1 cellular context compared by ENCODE assay signal in the genomic region with DNA sequence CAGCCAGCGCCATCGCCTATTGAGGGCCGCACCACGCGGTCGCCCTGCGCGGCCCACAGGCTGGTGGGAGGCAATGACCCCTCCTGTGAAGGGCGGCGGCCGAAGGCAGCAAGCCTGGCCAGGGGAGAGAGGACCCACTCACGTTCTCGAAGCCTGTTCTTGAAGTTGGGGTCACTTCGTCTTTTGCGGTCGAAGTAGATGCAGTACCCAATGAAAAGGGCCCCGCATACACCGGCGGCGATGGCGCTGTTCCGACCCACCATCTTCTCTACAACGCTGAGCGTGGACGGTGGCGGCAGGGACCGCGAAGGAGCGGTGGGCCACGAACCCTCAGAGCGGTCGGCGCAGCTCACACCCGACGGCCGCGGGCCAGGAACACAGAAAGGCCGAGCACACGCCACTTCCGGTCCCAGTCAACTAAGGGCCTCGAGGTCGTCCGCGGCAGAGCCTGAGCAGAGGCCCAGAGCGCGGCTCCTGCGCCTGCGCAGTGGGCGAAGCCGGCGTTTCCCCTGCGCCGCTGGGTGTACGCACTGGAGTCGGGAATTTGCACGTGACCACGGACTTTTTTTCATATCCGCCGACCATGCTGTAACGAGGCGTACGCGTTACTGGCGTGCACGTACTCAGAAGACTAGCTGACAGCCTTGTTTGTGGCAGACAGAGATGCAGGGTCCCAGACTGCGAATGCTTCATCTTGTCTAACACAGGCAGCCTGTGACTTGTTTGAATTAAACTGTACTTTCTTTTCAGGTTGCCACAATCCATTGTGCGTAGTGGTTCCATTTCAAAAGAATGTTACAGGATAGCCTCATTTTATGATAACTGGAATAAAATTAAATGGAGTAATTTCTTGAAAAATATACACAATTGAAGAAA.
TF ChIP-seq lines count a peak whose summit lies in the region.

A gene (minus strand): TSS at position 385 of the 876 bp plus-strand sequence. CDS start 122 bp downstream, at position 263.

TF ChIP-seq in HepG2, 621 proteins besides CTCF, POLR2A, EP300 and RAD21 (continued from another document and continues in another):
- TF ChIP-seq, protein P1, sequence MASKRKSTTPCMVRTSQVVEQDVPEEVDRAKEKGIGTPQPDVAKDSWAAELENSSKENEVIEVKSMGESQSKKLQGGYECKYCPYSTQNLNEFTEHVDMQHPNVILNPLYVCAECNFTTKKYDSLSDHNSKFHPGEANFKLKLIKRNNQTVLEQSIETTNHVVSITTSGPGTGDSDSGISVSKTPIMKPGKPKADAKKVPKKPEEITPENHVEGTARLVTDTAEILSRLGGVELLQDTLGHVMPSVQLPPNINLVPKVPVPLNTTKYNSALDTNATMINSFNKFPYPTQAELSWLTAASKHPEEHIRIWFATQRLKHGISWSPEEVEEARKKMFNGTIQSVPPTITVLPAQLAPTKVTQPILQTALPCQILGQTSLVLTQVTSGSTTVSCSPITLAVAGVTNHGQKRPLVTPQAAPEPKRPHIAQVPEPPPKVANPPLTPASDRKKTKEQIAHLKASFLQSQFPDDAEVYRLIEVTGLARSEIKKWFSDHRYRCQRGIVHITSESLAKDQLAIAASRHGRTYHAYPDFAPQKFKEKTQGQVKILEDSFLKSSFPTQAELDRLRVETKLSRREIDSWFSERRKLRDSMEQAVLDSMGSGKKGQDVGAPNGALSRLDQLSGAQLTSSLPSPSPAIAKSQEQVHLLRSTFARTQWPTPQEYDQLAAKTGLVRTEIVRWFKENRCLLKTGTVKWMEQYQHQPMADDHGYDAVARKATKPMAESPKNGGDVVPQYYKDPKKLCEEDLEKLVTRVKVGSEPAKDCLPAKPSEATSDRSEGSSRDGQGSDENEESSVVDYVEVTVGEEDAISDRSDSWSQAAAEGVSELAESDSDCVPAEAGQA (IDR thresholded peaks at IDR 0.05; ENCODE audit: low read depth), result peak; percentile 80
- TF ChIP-seq, protein P1 (CRISPR knock-in tag; IDR thresholded peaks at IDR 0.05; ENCODE audit: borderline replicate concordance), result peak; percentile 81
- peak; percentile 95 for TF ChIP-seq MED13 (CRISPR knock-in tag; IDR thresholded peaks at IDR 0.05)
- no peak for TF ChIP-seq ZNF674 (CRISPR knock-in tag; IDR thresholded peaks at IDR 0.05; ENCODE audit: low read depth)
- peak; percentile 97 for TF ChIP-seq KMT2A (CRISPR knock-in tag; IDR thresholded peaks at IDR 0.05)
- TF ChIP-seq KDM6A (CRISPR knock-in tag; IDR thresholded peaks at IDR 0.05; ENCODE audit: low read depth), result no peak; the same call in 1 of the 2 replicates
- no peak for TF ChIP-seq ZNF496 (CRISPR knock-in tag; IDR thresholded peaks at IDR 0.05; ENCODE audit: insufficient replicate concordance)
- peak; percentile 90 for TF ChIP-seq HOXD1 (CRISPR knock-in tag; IDR thresholded peaks at IDR 0.05)
- TF ChIP-seq MXI1 (IDR thresholded peaks at IDR 0.05; ENCODE audit: borderline replicate concordance, low read depth, low read length), result peak; percentile 95; the same call in 2 of the 3 replicates
- TF ChIP-seq RBM39 (IDR thresholded peaks at IDR 0.05; ENCODE audit: low read depth, low read length, poor library complexity, severe bottlenecking), result peak; percentile 84
- TF ChIP-seq ZSCAN31 (CRISPR knock-in tag; IDR thresholded peaks at IDR 0.05; ENCODE audit: low read depth), result peak; percentile 94
- TF ChIP-seq, protein P2, sequence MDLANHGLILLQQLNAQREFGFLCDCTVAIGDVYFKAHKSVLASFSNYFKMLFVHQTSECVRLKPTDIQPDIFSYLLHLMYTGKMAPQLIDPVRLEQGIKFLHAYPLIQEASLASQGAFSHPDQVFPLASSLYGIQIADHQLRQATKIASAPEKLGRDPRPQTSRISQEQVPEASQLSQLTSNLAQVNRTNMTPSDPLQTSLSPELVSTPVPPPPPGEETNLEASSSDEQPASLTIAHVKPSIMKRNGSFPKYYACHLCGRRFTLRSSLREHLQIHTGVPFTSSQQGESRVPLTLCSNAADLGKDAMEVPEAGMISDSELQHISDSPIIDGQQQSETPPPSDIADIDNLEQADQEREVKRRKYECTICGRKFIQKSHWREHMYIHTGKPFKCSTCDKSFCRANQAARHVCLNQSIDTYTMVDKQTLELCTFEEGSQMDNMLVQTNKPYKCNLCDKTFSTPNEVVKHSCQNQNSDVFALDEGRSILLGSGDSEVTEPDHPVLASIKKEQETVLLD (CRISPR knock-in tag; IDR thresholded peaks at IDR 0.05; ENCODE audit: low read depth), result peak; percentile 48; the same call in 1 of the 2 replicates
- TF ChIP-seq, protein P3, sequence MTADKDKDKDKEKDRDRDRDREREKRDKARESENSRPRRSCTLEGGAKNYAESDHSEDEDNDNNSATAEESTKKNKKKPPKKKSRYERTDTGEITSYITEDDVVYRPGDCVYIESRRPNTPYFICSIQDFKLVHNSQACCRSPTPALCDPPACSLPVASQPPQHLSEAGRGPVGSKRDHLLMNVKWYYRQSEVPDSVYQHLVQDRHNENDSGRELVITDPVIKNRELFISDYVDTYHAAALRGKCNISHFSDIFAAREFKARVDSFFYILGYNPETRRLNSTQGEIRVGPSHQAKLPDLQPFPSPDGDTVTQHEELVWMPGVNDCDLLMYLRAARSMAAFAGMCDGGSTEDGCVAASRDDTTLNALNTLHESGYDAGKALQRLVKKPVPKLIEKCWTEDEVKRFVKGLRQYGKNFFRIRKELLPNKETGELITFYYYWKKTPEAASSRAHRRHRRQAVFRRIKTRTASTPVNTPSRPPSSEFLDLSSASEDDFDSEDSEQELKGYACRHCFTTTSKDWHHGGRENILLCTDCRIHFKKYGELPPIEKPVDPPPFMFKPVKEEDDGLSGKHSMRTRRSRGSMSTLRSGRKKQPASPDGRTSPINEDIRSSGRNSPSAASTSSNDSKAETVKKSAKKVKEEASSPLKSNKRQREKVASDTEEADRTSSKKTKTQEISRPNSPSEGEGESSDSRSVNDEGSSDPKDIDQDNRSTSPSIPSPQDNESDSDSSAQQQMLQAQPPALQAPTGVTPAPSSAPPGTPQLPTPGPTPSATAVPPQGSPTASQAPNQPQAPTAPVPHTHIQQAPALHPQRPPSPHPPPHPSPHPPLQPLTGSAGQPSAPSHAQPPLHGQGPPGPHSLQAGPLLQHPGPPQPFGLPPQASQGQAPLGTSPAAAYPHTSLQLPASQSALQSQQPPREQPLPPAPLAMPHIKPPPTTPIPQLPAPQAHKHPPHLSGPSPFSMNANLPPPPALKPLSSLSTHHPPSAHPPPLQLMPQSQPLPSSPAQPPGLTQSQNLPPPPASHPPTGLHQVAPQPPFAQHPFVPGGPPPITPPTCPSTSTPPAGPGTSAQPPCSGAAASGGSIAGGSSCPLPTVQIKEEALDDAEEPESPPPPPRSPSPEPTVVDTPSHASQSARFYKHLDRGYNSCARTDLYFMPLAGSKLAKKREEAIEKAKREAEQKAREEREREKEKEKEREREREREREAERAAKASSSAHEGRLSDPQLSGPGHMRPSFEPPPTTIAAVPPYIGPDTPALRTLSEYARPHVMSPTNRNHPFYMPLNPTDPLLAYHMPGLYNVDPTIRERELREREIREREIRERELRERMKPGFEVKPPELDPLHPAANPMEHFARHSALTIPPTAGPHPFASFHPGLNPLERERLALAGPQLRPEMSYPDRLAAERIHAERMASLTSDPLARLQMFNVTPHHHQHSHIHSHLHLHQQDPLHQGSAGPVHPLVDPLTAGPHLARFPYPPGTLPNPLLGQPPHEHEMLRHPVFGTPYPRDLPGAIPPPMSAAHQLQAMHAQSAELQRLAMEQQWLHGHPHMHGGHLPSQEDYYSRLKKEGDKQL (CRISPR knock-in tag; IDR thresholded peaks at IDR 0.05; ENCODE audit: low read depth), result no peak
- no peak for TF ChIP-seq MAZ (IDR thresholded peaks at IDR 0.05; ENCODE audit: borderline replicate concordance, low read depth, low read length)
- TF ChIP-seq MAZ (CRISPR knock-in tag; IDR thresholded peaks at IDR 0.05; ENCODE audit: low read depth), result peak; percentile 80
- no peak for TF ChIP-seq LCORL (IDR thresholded peaks at IDR 0.05)
- peak; percentile 62; the same call in 1 of the 2 replicates for TF ChIP-seq LCORL (CRISPR knock-in tag; IDR thresholded peaks at IDR 0.05)
- peak; percentile 74; the same call in 1 of the 2 replicates for TF ChIP-seq PAX8 (CRISPR knock-in tag; IDR thresholded peaks at IDR 0.05; ENCODE audit: borderline replicate concordance)
- TF ChIP-seq, protein P4, sequence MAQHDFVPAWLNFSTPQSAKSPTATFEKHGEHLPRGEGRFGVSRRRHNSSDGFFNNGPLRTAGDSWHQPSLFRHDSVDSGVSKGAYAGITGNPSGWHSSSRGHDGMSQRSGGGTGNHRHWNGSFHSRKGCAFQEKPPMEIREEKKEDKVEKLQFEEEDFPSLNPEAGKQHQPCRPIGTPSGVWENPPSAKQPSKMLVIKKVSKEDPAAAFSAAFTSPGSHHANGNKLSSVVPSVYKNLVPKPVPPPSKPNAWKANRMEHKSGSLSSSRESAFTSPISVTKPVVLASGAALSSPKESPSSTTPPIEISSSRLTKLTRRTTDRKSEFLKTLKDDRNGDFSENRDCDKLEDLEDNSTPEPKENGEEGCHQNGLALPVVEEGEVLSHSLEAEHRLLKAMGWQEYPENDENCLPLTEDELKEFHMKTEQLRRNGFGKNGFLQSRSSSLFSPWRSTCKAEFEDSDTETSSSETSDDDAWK (CRISPR knock-in tag; IDR thresholded peaks at IDR 0.05), result no peak
- TF ChIP-seq ZNF432 (CRISPR knock-in tag; IDR thresholded peaks at IDR 0.05; ENCODE audit: borderline replicate concordance), result no peak
- TF ChIP-seq NR2F6 (IDR thresholded peaks at IDR 0.05), result 0 out of 2 replicates have a peak, but pooled peaks have one; percentile 8
- peak; percentile 59 for TF ChIP-seq NR2F6 (CRISPR knock-in tag; IDR thresholded peaks at IDR 0.05)
- TF ChIP-seq, protein P5, sequence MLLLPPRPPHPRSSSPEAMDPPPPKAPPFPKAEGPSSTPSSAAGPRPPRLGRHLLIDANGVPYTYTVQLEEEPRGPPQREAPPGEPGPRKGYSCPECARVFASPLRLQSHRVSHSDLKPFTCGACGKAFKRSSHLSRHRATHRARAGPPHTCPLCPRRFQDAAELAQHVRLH (CRISPR knock-in tag; IDR thresholded peaks at IDR 0.05; ENCODE audit: borderline replicate concordance, low read depth), result peak; percentile 49; the same call in 1 of the 2 replicates
- TF ChIP-seq, protein P6, sequence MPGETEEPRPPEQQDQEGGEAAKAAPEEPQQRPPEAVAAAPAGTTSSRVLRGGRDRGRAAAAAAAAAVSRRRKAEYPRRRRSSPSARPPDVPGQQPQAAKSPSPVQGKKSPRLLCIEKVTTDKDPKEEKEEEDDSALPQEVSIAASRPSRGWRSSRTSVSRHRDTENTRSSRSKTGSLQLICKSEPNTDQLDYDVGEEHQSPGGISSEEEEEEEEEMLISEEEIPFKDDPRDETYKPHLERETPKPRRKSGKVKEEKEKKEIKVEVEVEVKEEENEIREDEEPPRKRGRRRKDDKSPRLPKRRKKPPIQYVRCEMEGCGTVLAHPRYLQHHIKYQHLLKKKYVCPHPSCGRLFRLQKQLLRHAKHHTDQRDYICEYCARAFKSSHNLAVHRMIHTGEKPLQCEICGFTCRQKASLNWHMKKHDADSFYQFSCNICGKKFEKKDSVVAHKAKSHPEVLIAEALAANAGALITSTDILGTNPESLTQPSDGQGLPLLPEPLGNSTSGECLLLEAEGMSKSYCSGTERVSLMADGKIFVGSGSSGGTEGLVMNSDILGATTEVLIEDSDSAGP (CRISPR knock-in tag; IDR thresholded peaks at IDR 0.05; ENCODE audit: borderline replicate concordance), result peak; percentile 88
- TF ChIP-seq, protein P7, sequence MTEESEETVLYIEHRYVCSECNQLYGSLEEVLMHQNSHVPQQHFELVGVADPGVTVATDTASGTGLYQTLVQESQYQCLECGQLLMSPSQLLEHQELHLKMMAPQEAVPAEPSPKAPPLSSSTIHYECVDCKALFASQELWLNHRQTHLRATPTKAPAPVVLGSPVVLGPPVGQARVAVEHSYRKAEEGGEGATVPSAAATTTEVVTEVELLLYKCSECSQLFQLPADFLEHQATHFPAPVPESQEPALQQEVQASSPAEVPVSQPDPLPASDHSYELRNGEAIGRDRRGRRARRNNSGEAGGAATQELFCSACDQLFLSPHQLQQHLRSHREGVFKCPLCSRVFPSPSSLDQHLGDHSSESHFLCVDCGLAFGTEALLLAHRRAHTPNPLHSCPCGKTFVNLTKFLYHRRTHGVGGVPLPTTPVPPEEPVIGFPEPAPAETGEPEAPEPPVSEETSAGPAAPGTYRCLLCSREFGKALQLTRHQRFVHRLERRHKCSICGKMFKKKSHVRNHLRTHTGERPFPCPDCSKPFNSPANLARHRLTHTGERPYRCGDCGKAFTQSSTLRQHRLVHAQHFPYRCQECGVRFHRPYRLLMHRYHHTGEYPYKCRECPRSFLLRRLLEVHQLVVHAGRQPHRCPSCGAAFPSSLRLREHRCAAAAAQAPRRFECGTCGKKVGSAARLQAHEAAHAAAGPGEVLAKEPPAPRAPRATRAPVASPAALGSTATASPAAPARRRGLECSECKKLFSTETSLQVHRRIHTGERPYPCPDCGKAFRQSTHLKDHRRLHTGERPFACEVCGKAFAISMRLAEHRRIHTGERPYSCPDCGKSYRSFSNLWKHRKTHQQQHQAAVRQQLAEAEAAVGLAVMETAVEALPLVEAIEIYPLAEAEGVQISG (CRISPR knock-in tag; IDR thresholded peaks at IDR 0.05), result peak; percentile 88
- TF ChIP-seq REXO4 (CRISPR knock-in tag; IDR thresholded peaks at IDR 0.05; ENCODE audit: borderline replicate concordance), result peak; percentile 37; the same call in 1 of the 2 replicates
- 0 out of 2 replicates have a peak, but pooled peaks have one; percentile 14 for TF ChIP-seq ZNF253 (CRISPR knock-in tag; IDR thresholded peaks at IDR 0.05; ENCODE audit: borderline replicate concordance)
- TF ChIP-seq, protein P8, sequence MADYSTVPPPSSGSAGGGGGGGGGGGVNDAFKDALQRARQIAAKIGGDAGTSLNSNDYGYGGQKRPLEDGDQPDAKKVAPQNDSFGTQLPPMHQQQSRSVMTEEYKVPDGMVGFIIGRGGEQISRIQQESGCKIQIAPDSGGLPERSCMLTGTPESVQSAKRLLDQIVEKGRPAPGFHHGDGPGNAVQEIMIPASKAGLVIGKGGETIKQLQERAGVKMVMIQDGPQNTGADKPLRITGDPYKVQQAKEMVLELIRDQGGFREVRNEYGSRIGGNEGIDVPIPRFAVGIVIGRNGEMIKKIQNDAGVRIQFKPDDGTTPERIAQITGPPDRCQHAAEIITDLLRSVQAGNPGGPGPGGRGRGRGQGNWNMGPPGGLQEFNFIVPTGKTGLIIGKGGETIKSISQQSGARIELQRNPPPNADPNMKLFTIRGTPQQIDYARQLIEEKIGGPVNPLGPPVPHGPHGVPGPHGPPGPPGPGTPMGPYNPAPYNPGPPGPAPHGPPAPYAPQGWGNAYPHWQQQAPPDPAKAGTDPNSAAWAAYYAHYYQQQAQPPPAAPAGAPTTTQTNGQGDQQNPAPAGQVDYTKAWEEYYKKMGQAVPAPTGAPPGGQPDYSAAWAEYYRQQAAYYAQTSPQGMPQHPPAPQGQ (CRISPR knock-in tag; IDR thresholded peaks at IDR 0.05; ENCODE audit: borderline replicate concordance), result no peak
